In genomic region chr6:121881974-121882667, GRCh38 we compare ENCODE assay signal across 15 cellular contexts.
DNase-seq lines count a peak whose midpoint lies in the region; ATAC-seq, FAIRE-seq and TF ChIP-seq lines count a peak whose summit lies in the region.
"Had no signal": no experiment of that assay in that cellular context is flagged by ENCODE, and none has a peak within 500 bp of the region (broad histone marks: within the 10 kb centered on the region; RNA-seq: fewer than 3 reads in every experiment).

No MANE protein-coding gene starts in this region.

- H2AFZ ChIP-seq in H1 (ENCODE audit: low read length) = peak overlapping the region; percentile 31; the same call in 1 of the 2 replicates

- ATAC-seq in sciatic nerve = peak; percentile 59
- ATAC-seq: mucosa of descending colon had no signal

- no peak overlapping the region for H2BK12ac ChIP-seq in H1 (ENCODE audit: low read depth, low read length)

- no peak overlapping the region for H2BK5ac ChIP-seq in H1 (ENCODE audit: low read depth, low read length)

- H3K27me3 ChIP-seq in MG63 (no peaks in the 10 kb centered on the region), H1 (replicated peaks in 1 of 4; ENCODE audit: control insufficient read depth in 3 of 4, extremely low read depth in 1 of 4, insufficient read depth in 3 of 4, low read length in 3 of 4) (no peaks in the 10 kb centered on the region)

- CTCF ChIA-PET in H1 (lab: Charles Lee; ENCODE audit: partially characterized antibody) = interaction anchor here (0.9 kb wide), 1 partner anchor 33 kb away, joined by 3 read pairs; no protein-coding TSS in a partner anchor

- H3K27ac ChIP-seq in H1 (ENCODE audit: low read depth, low read length) = no peak overlapping the region

- H3K79me1 ChIP-seq in H1 (ENCODE audit: low read depth, low read length) = no peaks in the 10 kb centered on the region

- no peak overlapping the region for H2AK5ac ChIP-seq in H1 (ENCODE audit: low read depth, low read length)

- no peak overlapping the region for H3K14ac ChIP-seq in H1 (ENCODE audit: insufficient read length)

- H4K5ac ChIP-seq in H1 (ENCODE audit: insufficient read length, low read depth, low read length) = no peak overlapping the region

- intact Hi-C loops in sciatic nerve (cut with DNase I) = no loop called here

- no peak overlapping the region for H2BK120ac ChIP-seq in H1 (replicated peaks; ENCODE audit: low read depth, low read length)

- no peak for TF ChIP-seq CTCF in H1 (IDR thresholded peaks at IDR 0.05; ENCODE audit: control extremely low read depth in 1 of 3, insufficient read depth in 1 of 3, low read depth in 1 of 3, low read length in 3 of 3)

- H3K4ac ChIP-seq in H1 (replicated peaks; ENCODE audit: insufficient read length, low read depth, low read length) = no peak overlapping the region

- POLR2A ChIA-PET in H1 (lab: Charles Lee; ENCODE audit: partially characterized antibody) = no interaction called here

- H3K9me3 ChIP-seq in MG63 (no peaks in the 10 kb centered on the region), H1 (ENCODE audit: insufficient read depth in 2 of 2, low read depth in 1 of 2, low read length in 1 of 2) (no peaks in the 10 kb centered on the region)
- H3K9me3 ChIP-seq: mucosa of descending colon had no signal

- WGBS in H1 (ENCODE audit: extremely low coverage in 1 of 2, insufficient coverage in 1 of 2, insufficient read length in 1 of 2, insufficient replicate concordance in 2 of 2, low coverage in 1 of 2, low lambda C conversion rate in 2 of 2, missing lambda C conversion rate in 1 of 2), 2 experiments = 98% methylated on average over 2 of the region's 2 CpGs; no CpG with 5 or more reads in 1 of the 2 experiments

- H2BK15ac ChIP-seq in H1 (ENCODE audit: low read length) = no peak overlapping the region

- no peak overlapping the region for H2BK20ac ChIP-seq in H1 (ENCODE audit: low read length)

- H3K4me2 ChIP-seq in H1 (ENCODE audit: insufficient read depth in 1 of 2, low read depth in 2 of 2, low read length in 2 of 2) = no peak overlapping the region

- H4K20me1 ChIP-seq in H1 (replicated peaks in 1 of 2; ENCODE audit: control insufficient read depth in 1 of 2, insufficient read depth in 2 of 2, low read length in 2 of 2) = no peaks in the 10 kb centered on the region

- TF ChIP-seq POLR2A in H1 (IDR thresholded peaks at IDR 0.05; ENCODE audit: control extremely low read depth in 1 of 2, low read depth in 2 of 2, low read length in 2 of 2) = no peak

- no peaks in the 10 kb centered on the region for H3K23me2 ChIP-seq in H1 (ENCODE audit: low read depth, low read length)

- H4K91ac ChIP-seq in H1 (replicated peaks; ENCODE audit: insufficient read length, low read length) = no peak overlapping the region

- H4K8ac ChIP-seq in H1 (ENCODE audit: extremely low read depth, insufficient read depth, low read length) = no peak overlapping the region

- peak; percentile 98 for DNase-seq in EL
- peak; percentile 53 for DNase-seq in MG63
- no peak for DNase-seq in H1 (ENCODE audit: low read depth in 1 of 2, low spot score in 2 of 2)
- no peak for DNase-seq in sciatic nerve (ENCODE audit: low spot score)
- DNase-seq in stimulated activated CD4-positive, alpha-beta T cell treated with anti-CD3 and anti-CD28 coated beads, Interleukin-2, amount 100 ng/mL, for 48 hours = no peak
- no peak for DNase-seq in epidermal melanocyte (ENCODE audit: insufficient read length, low spot score)
- no peak for DNase-seq in NCI-H146 treated with DMSO at 0.1 percent for 48 hours (lab: John Stamatoyannopoulos, UW; ENCODE audit: unreplicated experiment)
- DNase-seq in stimulated activated CD4-positive, alpha-beta T cell treated with anti-CD3 and anti-CD28 coated beads, Interleukin-4, amount 100 ng/mL, for 1 hour = no peak
- DNase-seq: activated CD4-positive, alpha-beta T cell treated with anti-CD3 and anti-CD28 coated beads, Interleukin-2, amount 50 U/mL, for 4 hours; activated effector memory CD4-positive, alpha-beta T cell treated with Interleukin-2 at 50 U/mL for 16 hours; central memory CD4-positive, alpha-beta T cell; erythroblast; immature natural killer cell; mucosa of descending colon; NCI-H2171 had no signal

- H3K18ac ChIP-seq in H1 (ENCODE audit: extremely low read depth, low read length) = no peak overlapping the region

- H3K79me2 ChIP-seq in H1 (ENCODE audit: control insufficient read depth in 1 of 2, insufficient read depth in 2 of 2, low read length in 2 of 2) = no peaks in the 10 kb centered on the region

- no peak for TF ChIP-seq EP300 in H1 (IDR thresholded peaks at IDR 0.05; ENCODE audit: borderline replicate concordance in 1 of 2, low read depth in 2 of 2, low read length in 2 of 2)

- H3K23ac ChIP-seq in H1 (ENCODE audit: insufficient read length) = no peak overlapping the region

- H3K4me3 ChIP-seq in MG63 (no peak overlapping the region), H1 (ENCODE audit: extremely low read depth in 1 of 4, insufficient read depth in 2 of 4, low read depth in 3 of 4, low read length in 4 of 4) (no peak overlapping the region)
- H3K4me3 ChIP-seq: mucosa of descending colon had no signal

- H3K9ac ChIP-seq in H1 (replicated peaks in 1 of 4; ENCODE audit: extremely low read depth in 1 of 4, low read depth in 3 of 4, low read length in 3 of 4) = no peak overlapping the region

- H3K36me3 ChIP-seq in MG63 (no peaks in the 10 kb centered on the region), H1 (ENCODE audit: control insufficient read depth in 2 of 4, insufficient read depth in 4 of 4, low read length in 3 of 4) (no peaks in the 10 kb centered on the region)

- FAIRE-seq in H1 (lab: Jason Lieb, UNC) = no peak

- TF ChIP-seq RAD21 in H1 (IDR thresholded peaks at IDR 0.05 in 1 of 2, conservative IDR thresholded peaks at IDR 0.05 in 1 of 2; ENCODE audit: low read depth in 2 of 2, low read length in 2 of 2) = no peak

- no peak overlapping the region for H3K56ac ChIP-seq in H1 (replicated peaks; ENCODE audit: insufficient read length, low read depth, low read length)

- H3K4me1 ChIP-seq in H1 (replicated peaks in 1 of 4; ENCODE audit: control insufficient read depth in 3 of 4, insufficient read depth in 4 of 4, low read length in 3 of 4) = no peaks in the 10 kb centered on the region

TF ChIP-seq in H1, 55 proteins besides CTCF, POLR2A, EP300 and RAD21:
- TF ChIP-seq BACH1 (IDR thresholded peaks at IDR 0.05; ENCODE audit: low read length) = no peak
- TF ChIP-seq CREB1 (IDR thresholded peaks at IDR 0.05) = no peak
- no peak for TF ChIP-seq CBX8 (IDR thresholded peaks at IDR 0.05; ENCODE audit: borderline replicate concordance, low read depth, low read length)
- no peak for TF ChIP-seq SIN3A (conservative IDR thresholded peaks at IDR 0.05 in 1 of 2, IDR thresholded peaks at IDR 0.05 in 1 of 2; ENCODE audit: low read depth in 1 of 2, low read length in 2 of 2)
- no peak for TF ChIP-seq E2F6 (IDR thresholded peaks at IDR 0.05)
- no peak for TF ChIP-seq SAP30 (IDR thresholded peaks at IDR 0.05; ENCODE audit: insufficient read depth, insufficient replicate concordance, low read length)
- TF ChIP-seq CHD1 (IDR thresholded peaks at IDR 0.05; ENCODE audit: low read depth, low read length) = no peak
TF ChIP-seq in H1: peak in this region for 0.

Comparison
In these comparisons a context has a peak if more than half of its experiments do, and no peak if none do; other contexts are left out.
1. DNase-seq: peak in EL (single experiment) and MG63 (single experiment); none in H1 (0 of 2), sciatic nerve (single experiment), stimulated activated CD4-positive, alpha-beta T cell treated with anti-CD3 and anti-CD28 coated beads, Interleukin-2, amount 100 ng/mL, for 48 hours (0 of 2), epidermal melanocyte (single experiment), NCI-H146 treated with DMSO at 0.1 percent for 48 hours (single experiment) and stimulated activated CD4-positive, alpha-beta T cell treated with anti-CD3 and anti-CD28 coated beads, Interleukin-4, amount 100 ng/mL, for 1 hour (single experiment).